In the genomic region with DNA sequence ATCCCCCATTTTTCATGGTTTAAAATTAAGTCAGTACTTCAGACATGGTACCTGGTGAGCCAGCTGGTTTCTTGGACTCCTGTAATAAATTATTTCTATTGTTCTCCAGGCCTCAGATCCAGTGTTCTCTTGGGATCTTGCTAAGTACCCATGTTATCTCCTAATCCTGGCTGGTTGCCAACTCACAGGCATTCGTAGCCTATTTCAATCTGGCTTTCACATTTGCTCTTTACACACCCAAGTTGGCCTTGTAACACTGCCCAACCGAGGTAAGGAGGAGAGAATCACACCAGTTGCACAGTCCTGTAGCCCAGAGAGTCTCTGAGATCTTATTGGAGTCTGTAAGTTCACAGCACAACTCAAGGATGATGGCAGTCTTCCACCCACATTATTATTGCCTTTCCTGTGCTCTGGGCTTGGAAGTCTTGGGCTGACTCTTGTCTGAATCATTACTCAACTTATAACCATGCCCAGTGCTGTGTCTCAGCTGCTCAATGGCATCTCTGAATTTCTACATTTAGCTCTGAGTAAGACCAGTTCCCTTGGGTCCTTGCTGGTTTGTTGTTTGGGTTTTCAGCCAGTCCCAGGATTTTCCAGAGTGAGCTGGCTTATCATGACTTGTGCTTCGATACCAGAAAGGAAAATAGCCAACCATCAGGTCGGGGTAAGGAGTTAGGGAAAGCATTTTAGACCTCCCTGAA, we compare ENCODE assay signal across 9 cellular contexts.
DNase-seq lines count a peak whose midpoint lies in the region; ATAC-seq and TF ChIP-seq lines count a peak whose summit lies in the region.
"Had no signal": no experiment of that assay in that cellular context is flagged by ENCODE, and none has a peak within 500 bp of the region (broad histone marks: within the 10 kb centered on the region; RNA-seq: fewer than 3 reads in every experiment).

No MANE protein-coding gene starts in this region.

- DNase-seq in activated naive CD8-positive, alpha-beta T cell treated with anti-CD3 and anti-CD28 coated beads, Interleukin-2, amount 50 U/mL, for 24 hours, result no peak
- DNase-seq in activated naive CD8-positive, alpha-beta T cell treated with anti-CD3 and anti-CD28 coated beads for 36 hours, result no peak
- DNase-seq in RWPE2 (ENCODE audit: low spot score), result no peak
- DNase-seq in foreskin keratinocyte, result peak; percentile 81 to 93
- peak; percentile 14 for DNase-seq in testis
- no peak for DNase-seq in SHP77 (lab: John Stamatoyannopoulos, UW)
- DNase-seq in SKM-1 treated with dmso at 0.1 percent for 144 hours (lab: John Stamatoyannopoulos, UW; ENCODE audit: unreplicated experiment), result no peak
- DNase-seq in HuH-7.5 (ENCODE audit: low spot score), result no peak

- TF ChIP-seq POLR2A in testis (IDR thresholded peaks at IDR 0.05), result no peak

- H3K36me3 ChIP-seq in RWPE2 (ENCODE audit: low read depth) (no peaks in the 10 kb centered on the region), testis (ENCODE audit: low read depth, missing control alignments) (no peaks in the 10 kb centered on the region)

- H3K4me1 Mint-ChIP-seq in activated naive CD8-positive, alpha-beta T cell treated with anti-CD3 and anti-CD28 coated beads, Interleukin-2, amount 50 U/mL, for 24 hours, result peaks cover 2% of the 10 kb centered on the region
- H3K4me1 Mint-ChIP-seq in activated naive CD8-positive, alpha-beta T cell treated with anti-CD3 and anti-CD28 coated beads for 36 hours, result no peaks in the 10 kb centered on the region

- ATAC-seq in activated naive CD8-positive, alpha-beta T cell treated with anti-CD3 and anti-CD28 coated beads, Interleukin-2, amount 50 U/mL, for 24 hours, result peak; percentile 63
- peak; percentile 85 for ATAC-seq in RWPE2 (ENCODE audit: low read depth)
- peak; percentile 100 for ATAC-seq in foreskin keratinocyte
- ATAC-seq: HCT116 had no signal

- no peak overlapping the region for H3K27ac Mint-ChIP-seq in activated naive CD8-positive, alpha-beta T cell treated with anti-CD3 and anti-CD28 coated beads, Interleukin-2, amount 50 U/mL, for 24 hours
- no peak overlapping the region for H3K27ac Mint-ChIP-seq in activated naive CD8-positive, alpha-beta T cell treated with anti-CD3 and anti-CD28 coated beads for 36 hours

- H3K4me3 ChIP-seq in RWPE2 (ENCODE audit: severe bottlenecking) (no peak overlapping the region), testis (no peak overlapping the region)

- 45 to 62% methylated on average over 4 of the region's 4 CpGs for WGBS in testis, 2 donors

- H3K36me3 Mint-ChIP-seq in activated naive CD8-positive, alpha-beta T cell treated with anti-CD3 and anti-CD28 coated beads, Interleukin-2, amount 50 U/mL, for 24 hours (ENCODE audit: low read depth), result peaks cover 2% of the 10 kb centered on the region
- H3K36me3 Mint-ChIP-seq in activated naive CD8-positive, alpha-beta T cell treated with anti-CD3 and anti-CD28 coated beads for 36 hours, result no peaks in the 10 kb centered on the region

- no peaks in the 10 kb centered on the region for H3K27me3 ChIP-seq in RWPE2 (ENCODE audit: insufficient read depth, poor library complexity, severe bottlenecking)
- H3K27me3 ChIP-seq in foreskin keratinocyte, result no peaks in the 10 kb centered on the region
- H3K27me3 ChIP-seq in testis, result no peaks in the 10 kb centered on the region

- TF ChIP-seq CTCF in RWPE2 (IDR thresholded peaks at IDR 0.05; ENCODE audit: poor library complexity, severe bottlenecking) (no peak), foreskin keratinocyte (conservative IDR thresholded peaks at IDR 0.05) (no peak), testis (IDR thresholded peaks at IDR 0.05) (no peak)

- intact Hi-C loops in testis (cut with DNase I; ENCODE audit: low total_unique reads), result no loop called here

- no peak overlapping the region for H3K4me3 Mint-ChIP-seq in activated naive CD8-positive, alpha-beta T cell treated with anti-CD3 and anti-CD28 coated beads, Interleukin-2, amount 50 U/mL, for 24 hours
- H3K4me3 Mint-ChIP-seq in activated naive CD8-positive, alpha-beta T cell treated with anti-CD3 and anti-CD28 coated beads for 36 hours, result no peak overlapping the region

- H3K27me3 Mint-ChIP-seq in activated naive CD8-positive, alpha-beta T cell treated with anti-CD3 and anti-CD28 coated beads, Interleukin-2, amount 50 U/mL, for 24 hours, result no peaks in the 10 kb centered on the region
- H3K27me3 Mint-ChIP-seq in activated naive CD8-positive, alpha-beta T cell treated with anti-CD3 and anti-CD28 coated beads for 36 hours, result no peaks in the 10 kb centered on the region

- peaks cover 3% of the 10 kb centered on the region for H3K9me3 Mint-ChIP-seq in activated naive CD8-positive, alpha-beta T cell treated with anti-CD3 and anti-CD28 coated beads, Interleukin-2, amount 50 U/mL, for 24 hours
- no peaks in the 10 kb centered on the region for H3K9me3 Mint-ChIP-seq in activated naive CD8-positive, alpha-beta T cell treated with anti-CD3 and anti-CD28 coated beads for 36 hours

- H3K9me3 ChIP-seq in RWPE2 (ENCODE audit: severe bottlenecking), result no peaks in the 10 kb centered on the region
- H3K9me3 ChIP-seq in testis, result no peaks in the 10 kb centered on the region

- H3K4me1 ChIP-seq in RWPE2 (ENCODE audit: insufficient read depth, poor library complexity, severe bottlenecking) (no peaks in the 10 kb centered on the region), foreskin keratinocyte (peaks cover 6% of the 10 kb centered on the region), testis (no peaks in the 10 kb centered on the region)

- H3K27ac ChIP-seq in RWPE2 (ENCODE audit: poor library complexity, severe bottlenecking), result no peak overlapping the region
- peak overlapping the region; percentile 49 for H3K27ac ChIP-seq in foreskin keratinocyte
- no peak overlapping the region for H3K27ac ChIP-seq in testis

Comparison
In these comparisons a context has a peak if more than half of its experiments do, and no peak if none do; other contexts are left out.
1. DNase-seq: peak in foreskin keratinocyte (2 of 2) and testis (single experiment); none in activated naive CD8-positive, alpha-beta T cell treated with anti-CD3 and anti-CD28 coated beads, Interleukin-2, amount 50 U/mL, for 24 hours (single experiment), activated naive CD8-positive, alpha-beta T cell treated with anti-CD3 and anti-CD28 coated beads for 36 hours (single experiment), RWPE2 (single experiment), SHP77 (0 of 2), SKM-1 treated with dmso at 0.1 percent for 144 hours (single experiment) and HuH-7.5 (single experiment).
2. Peak in every context shown above with its lines, with median percentiles within 50 percentile points of each other: ATAC-seq.